7 cellular contexts compared by ENCODE assay signal in the genomic region with DNA sequence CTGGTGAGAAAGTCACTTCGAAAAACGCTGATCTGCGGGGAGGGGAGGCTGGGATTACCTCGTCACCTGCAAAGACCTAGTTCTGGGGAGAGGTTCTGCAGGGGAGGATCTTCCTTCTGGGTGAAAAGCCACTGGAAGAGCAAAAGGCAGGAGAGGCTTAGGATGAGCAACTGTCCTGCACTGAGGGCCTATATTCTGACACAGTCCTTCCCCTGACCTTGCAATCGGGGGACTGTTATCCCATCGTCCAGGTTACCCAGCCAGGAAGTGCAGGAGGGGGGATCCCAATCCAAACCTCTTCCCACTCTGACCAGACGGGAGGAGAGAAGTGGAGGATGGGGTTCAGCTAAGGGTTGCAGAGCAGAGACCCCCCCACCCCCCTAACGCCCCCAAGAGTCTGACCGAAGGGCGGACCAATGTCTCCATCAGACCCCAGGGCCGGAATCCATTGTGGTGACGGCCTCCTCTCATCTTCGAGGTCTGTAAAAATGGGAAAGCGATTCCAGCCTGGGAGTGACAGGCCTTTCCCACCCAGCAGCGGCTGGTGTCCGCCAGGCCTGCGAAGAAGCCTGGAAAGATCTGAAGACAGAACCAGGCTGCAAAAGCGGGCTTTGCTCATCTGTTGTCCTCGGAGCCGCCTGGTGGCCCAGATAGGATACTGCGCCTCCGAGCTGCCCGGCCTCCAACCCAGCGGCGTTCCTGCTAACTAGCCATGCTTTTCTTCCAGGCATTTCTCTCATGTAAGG. TPM values are rescaled to one million over a fixed set of nuclear protein-coding genes. Genes with fewer than 3 reads are reported as not detected.
DNase-seq lines count a peak whose midpoint lies in the region; FAIRE-seq and TF ChIP-seq lines count a peak whose summit lies in the region.

No MANE protein-coding gene starts in this region.

- H3K27ac Mint-ChIP-seq in neural crest cell (ENCODE audit: unreplicated experiment): no peak overlapping the region

- H3K27ac ChIP-seq in SJCRH30: peak overlapping the region; percentile 26; the same call in 1 of the 2 replicates

- no peaks in the 10 kb centered on the region for H3K9me3 ChIP-seq in SJCRH30 (replicated peaks)

- H3K9me3 Mint-ChIP-seq in neural crest cell: no peaks in the 10 kb centered on the region

- no peaks in the 10 kb centered on the region for H3K36me3 Mint-ChIP-seq in neural crest cell (ENCODE audit: low read depth)

- no peak for TF ChIP-seq POLR2A in GM12892 (IDR thresholded peaks at IDR 0.05; ENCODE audit: low read depth, low read length)

- FAIRE-seq in GM12892 (lab: Jason Lieb, UNC): peak; percentile 30

- peaks cover 43% of the 10 kb centered on the region for H3K4me1 Mint-ChIP-seq in neural crest cell

- peaks cover 54% of the 10 kb centered on the region for H3K27me3 Mint-ChIP-seq in neural crest cell (ENCODE audit: low read depth)

- no peaks in the 10 kb centered on the region for H3K27me3 ChIP-seq in SJCRH30

- TF ChIP-seq CTCF in foreskin fibroblast (IDR thresholded peaks at IDR 0.05; ENCODE audit: low read depth, low read length): peak; percentile 98
- TF ChIP-seq CTCF in neural crest cell (conservative IDR thresholded peaks at IDR 0.05): peak; percentile 94

- H3K4me3 ChIP-seq in SJCRH30 (peak overlapping the region; percentile 46), foreskin fibroblast (ENCODE audit: low read depth in 1 of 2, low read length in 2 of 2) (peak overlapping the region; percentile 84 to 90)

- H3K36me3 ChIP-seq in SJCRH30: no peaks in the 10 kb centered on the region

- peaks cover 43% of the 10 kb centered on the region for H3K4me1 ChIP-seq in SJCRH30

- peak overlapping the region; percentile 98 for H3K4me3 Mint-ChIP-seq in neural crest cell

- no peak for DNase-seq in GM12892 (ENCODE audit: insufficient read length)
- DNase-seq in KG1 (lab: John Stamatoyannopoulos, UW): peak; percentile 40
- peak; percentile 85 to 95 for DNase-seq in SJCRH30
- DNase-seq in activated gamma-delta T cell treated with Interleukin-2 at 50 U/mL for 16 hours: peak; percentile 74
- DNase-seq in foreskin fibroblast: peak; percentile 78 to 94
- peak; percentile 85 for DNase-seq in neural crest cell (ENCODE audit: low read depth, low spot score)
- DNase-seq in stromal cell of bone marrow (ENCODE audit: low read depth): peak; percentile 74

RNA-seq across cellular contexts. Expression of a gene that starts 1.6 kb away (rescaled TPM):
- polyA plus RNA-seq in GM12892 (2012; ENCODE audit: missing spikeins): 0.64 TPM
- total RNA-seq in SJCRH30 (2014; rRNA removed; shearing (Covaris generic)): 2.6 and 3.5 TPM in 2 replicates
- 0.91 and 1.8 TPM in 2 replicates for total RNA-seq in neural crest cell

RNA-seq across cellular contexts. Expression of a gene that starts 24.3 kb away (rescaled TPM):
- not detected for polyA plus RNA-seq in GM12892 (2012; ENCODE audit: missing spikeins)
- not detected in 2 replicates for total RNA-seq in SJCRH30 (2014; rRNA removed; shearing (Covaris generic))
- total RNA-seq in neural crest cell: not detected in 2 replicates
